Comparison of ENCODE assay signal across 1 cellular context in the genomic region with DNA sequence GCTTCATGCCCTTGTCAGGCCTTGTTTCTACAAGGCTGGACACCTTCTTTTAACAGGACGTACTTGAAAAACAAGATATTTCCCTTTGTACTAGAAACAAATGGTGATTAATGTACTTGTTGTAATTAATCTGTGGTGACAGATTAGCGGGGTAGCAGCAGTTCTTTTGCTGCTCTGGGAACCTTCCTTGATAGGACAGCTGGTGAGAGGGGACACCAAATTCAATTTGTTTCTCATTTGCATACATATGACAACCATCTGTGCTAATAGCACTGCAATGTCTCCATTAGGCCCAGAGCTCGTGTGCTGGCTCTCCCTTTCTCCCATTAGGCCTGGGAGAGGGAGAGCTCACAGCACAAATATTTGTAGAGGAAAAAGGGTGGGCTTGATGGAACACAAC.
TF ChIP-seq lines count a peak whose summit lies in the region.

No MANE protein-coding gene starts in this region.

TF ChIP-seq in SK-N-SH treated with all-trans-retinoic acid at 6 μM for 48 hours, 23 proteins besides CTCF, POLR2A, EP300 and RAD21 (continued from another document):
- no peak for TF ChIP-seq TOX (CRISPR knock-in tag; IDR thresholded peaks at IDR 0.05; ENCODE audit: borderline replicate concordance)
- TF ChIP-seq SNAI2 (CRISPR knock-in tag; IDR thresholded peaks at IDR 0.05): no peak
- TF ChIP-seq ZFP30 (CRISPR knock-in tag; IDR thresholded peaks at IDR 0.05): no peak
- no peak for TF ChIP-seq OSR1 (CRISPR knock-in tag; IDR thresholded peaks at IDR 0.05)
- no peak for TF ChIP-seq ISL1 (CRISPR knock-in tag; IDR thresholded peaks at IDR 0.05)
- TF ChIP-seq PATZ1 (CRISPR knock-in tag; IDR thresholded peaks at IDR 0.05; ENCODE audit: borderline replicate concordance): no peak
- TF ChIP-seq ZC3H10 (CRISPR knock-in tag; IDR thresholded peaks at IDR 0.05): no peak
- TF ChIP-seq ZNF565 (CRISPR knock-in tag; conservative IDR thresholded peaks at IDR 0.05; ENCODE audit: low read depth): no peak
- TF ChIP-seq TCF4 (CRISPR knock-in tag; IDR thresholded peaks at IDR 0.05; ENCODE audit: borderline replicate concordance): no peak; the same call in 1 of the 2 replicates
- no peak for TF ChIP-seq ESRRG (CRISPR knock-in tag; IDR thresholded peaks at IDR 0.05)
